ENCODE assay signal across 18 cellular contexts in genomic region chr11:13368041-13368446, GRCh38.
DNase-seq lines count a peak whose midpoint lies in the region; ATAC-seq and TF ChIP-seq lines count a peak whose summit lies in the region.
"Had no signal": no experiment of that assay in that cellular context is flagged by ENCODE, and none has a peak within 500 bp of the region (broad histone marks: within the 10 kb centered on the region; RNA-seq: fewer than 3 reads in every experiment).

No MANE protein-coding gene starts in this region.

- H3K27me3 Mint-ChIP-seq in naive thymus-derived CD4-positive, alpha-beta T cell = no peaks in the 10 kb centered on the region
- H3K27me3 Mint-ChIP-seq: activated CD4-positive, alpha-beta memory T cell treated with anti-CD3 and anti-CD28 coated beads, Interleukin-2, amount 10 ng/mL, durations not matched to agents 7 days and 5 days; natural killer cell treated with Interleukin-12 subunit alpha and Interleukin-12 subunit beta and Interleukin-15 and Interleukin-18, amount 100 ng/mL, for 72 hours; stimulated activated naive CD8-positive, alpha-beta T cell treated with anti-CD3 and anti-CD28 coated beads, Interleukin-15, amount 100 ng/mL, for 72 hours had no signal

- CTCF ChIA-PET in BJ (lab: Yijun Ruan, JAX) = interaction anchor here (1.0 kb wide), 1 partner anchor 17 kb away, joined by 3 read pairs; no protein-coding TSS in a partner anchor
- CTCF ChIA-PET in naive thymus-derived CD4-positive, alpha-beta T cell (lab: Charles Lee) = no interaction called here

- POLR2A ChIA-PET in BJ (lab: Charles Lee) = interaction anchor here (0.8 kb wide), 1 partner anchor 14 kb away, joined by 3 read pairs; no protein-coding TSS in a partner anchor
- POLR2A ChIA-PET in naive thymus-derived CD4-positive, alpha-beta T cell (lab: Charles Lee) = no interaction called here

- H3K36me3 ChIP-seq in BJ (ENCODE audit: control insufficient read depth, insufficient read depth, low read length) = no peaks in the 10 kb centered on the region
- peaks cover 32 to 98% (median 33%) of the 10 kb centered on the region in 3 experiments for H3K36me3 ChIP-seq in naive thymus-derived CD4-positive, alpha-beta T cell (ENCODE audit: control insufficient read depth in 2 of 3, insufficient read depth in 3 of 3, low read length in 3 of 3)

- peaks cover 8 to 50% (median 17%) of the 10 kb centered on the region in 5 donors for H3K36me3 Mint-ChIP-seq in naive thymus-derived CD4-positive, alpha-beta T cell
- H3K36me3 Mint-ChIP-seq: activated naive CD4-positive, alpha-beta T cell treated with anti-CD3 and anti-CD28 coated beads, Interleukin-2, amount 50 U/mL, for 72 hours had no signal

- intact Hi-C loops in naive thymus-derived CD4-positive, alpha-beta T cell (cut with micrococcal nuclease) = no loop called here

- no peak overlapping the region for H3K4me3 ChIP-seq in BJ (ENCODE audit: low read depth, low read length)
- H3K4me3 ChIP-seq in choroid plexus epithelial cell (ENCODE audit: low read depth, low read length) = no peak overlapping the region
- no peak overlapping the region for H3K4me3 ChIP-seq in naive thymus-derived CD4-positive, alpha-beta T cell (ENCODE audit: low read length)
- H3K4me3 ChIP-seq: sigmoid colon had no signal

- no peaks in the 10 kb centered on the region for H3K27me3 ChIP-seq in BJ (ENCODE audit: control insufficient read depth, insufficient read depth, low read length)
- no peaks in the 10 kb centered on the region for H3K27me3 ChIP-seq in naive thymus-derived CD4-positive, alpha-beta T cell (ENCODE audit: control insufficient read depth in 2 of 2, insufficient read depth in 2 of 2, low read length in 2 of 2)
- H3K27me3 ChIP-seq: sigmoid colon had no signal

- no peak for TF ChIP-seq CTCF in BJ (IDR thresholded peaks at IDR 0.05; ENCODE audit: insufficient read depth, low read depth, low read length)
- no peak for TF ChIP-seq CTCF in choroid plexus epithelial cell (conservative IDR thresholded peaks at IDR 0.05; ENCODE audit: low read depth, low read length)

- no peak overlapping the region for H3K4me3 Mint-ChIP-seq in naive thymus-derived CD4-positive, alpha-beta T cell
- H3K4me3 Mint-ChIP-seq: activated CD4-positive, alpha-beta memory T cell treated with anti-CD3 and anti-CD28 coated beads, Interleukin-2, amount 10 ng/mL, durations not matched to agents 7 days and 5 days; natural killer cell treated with Interleukin-12 subunit alpha and Interleukin-12 subunit beta and Interleukin-15 and Interleukin-18, amount 100 ng/mL, for 72 hours; stimulated activated naive CD8-positive, alpha-beta T cell treated with anti-CD3 and anti-CD28 coated beads, Interleukin-15, amount 100 ng/mL, for 72 hours had no signal

- H3K27ac Mint-ChIP-seq in naive thymus-derived CD4-positive, alpha-beta T cell = peak overlapping the region in 5 of 9 donors; percentile 4 to 74 (median 19)
- H3K27ac Mint-ChIP-seq: activated CD4-positive, alpha-beta memory T cell treated with anti-CD3 and anti-CD28 coated beads, Interleukin-2, amount 10 ng/mL, durations not matched to agents 7 days and 5 days; natural killer cell treated with Interleukin-12 subunit alpha and Interleukin-12 subunit beta and Interleukin-15 and Interleukin-18, amount 100 ng/mL, for 72 hours; stimulated activated naive CD8-positive, alpha-beta T cell treated with anti-CD3 and anti-CD28 coated beads, Interleukin-15, amount 100 ng/mL, for 72 hours had no signal

- DNase-seq in BJ (ENCODE audit: low read depth) (peak; percentile 5), M059J (ENCODE audit: low read depth) (peak; percentile 40), choroid plexus epithelial cell (ENCODE audit: low read depth) (peak; percentile 62), C1 segment of cervical spinal cord (lab: John Stamatoyannopoulos, UW) (no peak)
- no peak for DNase-seq in naive thymus-derived CD4-positive, alpha-beta T cell
- DNase-seq: activated CD4-positive, alpha-beta memory T cell treated with anti-CD3 and anti-CD28 coated beads, Interleukin-2, amount 10 ng/mL, durations not matched to agents 7 days and 5 days; GDM1; NCI-H1105 treated with DMSO at 0.1 percent for 48 hours; NCI-H510A; sigmoid colon; stimulated activated naive CD8-positive, alpha-beta T cell treated with anti-CD3 and anti-CD28 coated beads, Interleukin-15, amount 100 ng/mL, for 72 hours had no signal

- no peak for ATAC-seq in naive thymus-derived CD4-positive, alpha-beta T cell
- no peak for ATAC-seq in GM19395 (IDR thresholded peaks at IDR 0.05; ENCODE audit: unreplicated experiment)
- no peak for ATAC-seq in HG02938 (IDR thresholded peaks at IDR 0.05; ENCODE audit: unreplicated experiment)
- no peak for ATAC-seq in GM18519 (IDR thresholded peaks at IDR 0.05; ENCODE audit: low FRiP score, unreplicated experiment)
- ATAC-seq: activated naive CD4-positive, alpha-beta T cell treated with anti-CD3 and anti-CD28 coated beads, Interleukin-2, amount 50 U/mL, for 72 hours; Panc1; stimulated activated naive CD8-positive, alpha-beta T cell treated with anti-CD3 and anti-CD28 coated beads, Interleukin-15, amount 100 ng/mL, for 72 hours had no signal

- H3K9me3 ChIP-seq in naive thymus-derived CD4-positive, alpha-beta T cell (ENCODE audit: control insufficient read depth in 2 of 3, low read length in 3 of 3) = no peaks in the 10 kb centered on the region
- H3K9me3 ChIP-seq: sigmoid colon had no signal

- H3K9me3 Mint-ChIP-seq in naive thymus-derived CD4-positive, alpha-beta T cell = no peaks in the 10 kb centered on the region
- H3K9me3 Mint-ChIP-seq: activated CD4-positive, alpha-beta memory T cell treated with anti-CD3 and anti-CD28 coated beads, Interleukin-2, amount 10 ng/mL, durations not matched to agents 7 days and 5 days; activated naive CD4-positive, alpha-beta T cell treated with anti-CD3 and anti-CD28 coated beads, Interleukin-2, amount 50 U/mL, for 72 hours; natural killer cell treated with Interleukin-12 subunit alpha and Interleukin-12 subunit beta and Interleukin-15 and Interleukin-18, amount 100 ng/mL, for 72 hours; stimulated activated naive CD8-positive, alpha-beta T cell treated with anti-CD3 and anti-CD28 coated beads, Interleukin-15, amount 100 ng/mL, for 72 hours had no signal

- H3K27ac ChIP-seq in naive thymus-derived CD4-positive, alpha-beta T cell (ENCODE audit: low read depth, low read length) = no peak overlapping the region
- H3K27ac ChIP-seq: C4-2B, sigmoid colon had no signal

- H3K4me1 Mint-ChIP-seq in naive thymus-derived CD4-positive, alpha-beta T cell = peaks cover 0 to 1% (median 0%) of the 10 kb centered on the region in 7 donors
- H3K4me1 Mint-ChIP-seq: activated CD4-positive, alpha-beta memory T cell treated with anti-CD3 and anti-CD28 coated beads, Interleukin-2, amount 10 ng/mL, durations not matched to agents 7 days and 5 days; stimulated activated naive CD8-positive, alpha-beta T cell treated with anti-CD3 and anti-CD28 coated beads, Interleukin-15, amount 100 ng/mL, for 72 hours had no signal

- H3K4me1 ChIP-seq in naive thymus-derived CD4-positive, alpha-beta T cell (ENCODE audit: control insufficient read depth in 2 of 2, insufficient read depth in 2 of 2, low read length in 2 of 2) = no peaks in the 10 kb centered on the region

Comparison
In these comparisons a context has a peak if more than half of its experiments do, and no peak if none do; other contexts are left out.
1. DNase-seq: peak in BJ (single experiment), M059J (single experiment) and choroid plexus epithelial cell (single experiment); none in naive thymus-derived CD4-positive, alpha-beta T cell (0 of 9) and C1 segment of cervical spinal cord (0 of 14).